Comparison of ENCODE assay signal across 2 cellular contexts in the genomic region with DNA sequence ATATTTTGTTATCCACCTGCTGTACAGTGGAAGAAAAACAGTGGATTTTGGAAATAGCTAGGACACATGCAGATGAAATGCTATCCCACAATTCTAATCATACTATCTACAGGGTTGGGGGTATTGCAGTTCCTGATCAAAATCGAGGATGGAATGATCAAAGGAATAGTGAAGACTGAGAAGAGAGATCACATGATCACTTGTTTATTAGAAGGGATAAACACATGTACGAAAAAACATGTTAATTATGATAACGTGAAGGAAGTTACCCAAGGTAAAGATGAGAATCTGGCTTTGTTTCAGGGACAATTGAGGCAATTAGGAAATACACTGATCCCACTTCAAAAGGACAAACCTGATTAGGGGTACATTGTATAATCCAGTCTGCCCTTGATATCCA.
A peak's percentile ranks its signal among the peaks of the same experiment; 100 is the strongest.
TF ChIP-seq lines count a peak whose summit lies in the region.

No MANE protein-coding gene starts in this region.

TF ChIP-seq in HepG2, 621 proteins besides CTCF, POLR2A, EP300 and RAD21:
- TF ChIP-seq, protein P1, sequence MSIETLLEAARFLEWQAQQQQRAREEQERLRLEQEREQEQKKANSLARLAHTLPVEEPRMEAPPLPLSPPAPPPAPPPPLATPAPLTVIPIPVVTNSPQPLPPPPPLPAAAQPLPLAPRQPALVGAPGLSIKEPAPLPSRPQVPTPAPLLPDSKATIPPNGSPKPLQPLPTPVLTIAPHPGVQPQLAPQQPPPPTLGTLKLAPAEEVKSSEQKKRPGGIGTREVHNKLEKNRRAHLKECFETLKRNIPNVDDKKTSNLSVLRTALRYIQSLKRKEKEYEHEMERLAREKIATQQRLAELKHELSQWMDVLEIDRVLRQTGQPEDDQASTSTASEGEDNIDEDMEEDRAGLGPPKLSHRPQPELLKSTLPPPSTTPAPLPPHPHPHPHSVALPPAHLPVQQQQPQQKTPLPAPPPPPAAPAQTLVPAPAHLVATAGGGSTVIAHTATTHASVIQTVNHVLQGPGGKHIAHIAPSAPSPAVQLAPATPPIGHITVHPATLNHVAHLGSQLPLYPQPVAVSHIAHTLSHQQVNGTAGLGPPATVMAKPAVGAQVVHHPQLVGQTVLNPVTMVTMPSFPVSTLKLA (IDR thresholded peaks at IDR 0.05): peak; percentile 29
- TF ChIP-seq ZNF234 (CRISPR knock-in tag; conservative IDR thresholded peaks at IDR 0.05): no peak

TF ChIP-seq in K562, 482 proteins besides CTCF, POLR2A, EP300 and RAD21:
- TF ChIP-seq, protein P2, sequence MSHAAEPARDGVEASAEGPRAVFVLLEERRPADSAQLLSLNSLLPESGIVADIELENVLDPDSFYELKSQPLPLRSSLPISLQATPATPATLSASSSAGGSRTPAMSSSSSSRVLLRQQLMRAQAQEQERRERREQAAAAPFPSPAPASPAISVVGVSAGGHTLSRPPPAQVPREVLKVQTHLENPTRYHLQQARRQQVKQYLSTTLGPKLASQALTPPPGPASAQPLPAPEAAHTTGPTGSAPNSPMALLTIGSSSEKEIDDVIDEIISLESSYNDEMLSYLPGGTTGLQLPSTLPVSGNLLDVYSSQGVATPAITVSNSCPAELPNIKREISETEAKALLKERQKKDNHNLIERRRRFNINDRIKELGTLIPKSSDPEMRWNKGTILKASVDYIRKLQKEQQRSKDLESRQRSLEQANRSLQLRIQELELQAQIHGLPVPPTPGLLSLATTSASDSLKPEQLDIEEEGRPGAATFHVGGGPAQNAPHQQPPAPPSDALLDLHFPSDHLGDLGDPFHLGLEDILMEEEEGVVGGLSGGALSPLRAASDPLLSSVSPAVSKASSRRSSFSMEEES (CRISPR knock-in tag; IDR thresholded peaks at IDR 0.05): peak; percentile 92
- TF ChIP-seq, protein P3, sequence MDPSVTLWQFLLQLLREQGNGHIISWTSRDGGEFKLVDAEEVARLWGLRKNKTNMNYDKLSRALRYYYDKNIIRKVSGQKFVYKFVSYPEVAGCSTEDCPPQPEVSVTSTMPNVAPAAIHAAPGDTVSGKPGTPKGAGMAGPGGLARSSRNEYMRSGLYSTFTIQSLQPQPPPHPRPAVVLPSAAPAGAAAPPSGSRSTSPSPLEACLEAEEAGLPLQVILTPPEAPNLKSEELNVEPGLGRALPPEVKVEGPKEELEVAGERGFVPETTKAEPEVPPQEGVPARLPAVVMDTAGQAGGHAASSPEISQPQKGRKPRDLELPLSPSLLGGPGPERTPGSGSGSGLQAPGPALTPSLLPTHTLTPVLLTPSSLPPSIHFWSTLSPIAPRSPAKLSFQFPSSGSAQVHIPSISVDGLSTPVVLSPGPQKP (CRISPR knock-in tag; IDR thresholded peaks at IDR 0.05): no peak
